17 cellular contexts compared by ENCODE assay signal in the genomic region with DNA sequence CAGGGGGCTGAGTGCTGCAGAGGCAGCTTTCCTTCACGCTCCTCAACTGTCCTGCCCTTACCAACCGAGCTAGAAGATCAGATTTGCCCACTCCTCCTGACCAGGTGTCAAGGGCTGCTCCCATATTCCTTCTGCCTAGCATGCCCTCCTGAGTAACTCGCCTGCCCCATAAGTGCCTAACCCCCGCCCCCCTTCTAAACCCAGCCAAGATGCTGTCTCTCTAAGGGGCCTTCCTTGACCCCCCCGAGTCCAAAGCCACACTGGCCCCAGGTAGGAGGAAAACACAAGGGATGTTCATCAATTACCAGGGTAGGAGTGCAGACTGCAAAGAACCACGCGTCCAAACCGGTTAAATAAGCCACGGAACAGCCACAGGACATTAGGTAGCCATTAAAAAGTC. TPM values are rescaled to one million over a fixed set of nuclear protein-coding genes. Genes with fewer than 3 reads are reported as not detected.
DNase-seq lines count a peak whose midpoint lies in the region; ATAC-seq and TF ChIP-seq lines count a peak whose summit lies in the region.
"Had no signal": no experiment of that assay in that cellular context is flagged by ENCODE, and none has a peak within 500 bp of the region (broad histone marks: within the 10 kb centered on the region; RNA-seq: fewer than 3 reads in every experiment).

No MANE protein-coding gene starts in this region.

- intact Hi-C loops in left ventricle myocardium inferior (cut with micrococcal nuclease): no loop called here
- intact Hi-C loops in heart right ventricle (cut with DNase I): no loop called here
- intact Hi-C loops in naive thymus-derived CD4-positive, alpha-beta T cell (cut with micrococcal nuclease): no loop called here

- no peak for TF ChIP-seq CTCF in left ventricle myocardium inferior (IDR thresholded peaks at IDR 0.05; ENCODE audit: borderline replicate concordance)
- no peak for TF ChIP-seq CTCF in heart right ventricle (IDR thresholded peaks at IDR 0.05)

- H3K36me3 ChIP-seq in left ventricle myocardium inferior: no peaks in the 10 kb centered on the region
- peaks cover 0 to 15% (median 0%) of the 10 kb centered on the region in 9 donors for H3K36me3 ChIP-seq in heart right ventricle
- H3K36me3 ChIP-seq in naive thymus-derived CD4-positive, alpha-beta T cell (ENCODE audit: control insufficient read depth in 2 of 3, insufficient read depth in 3 of 3, low read length in 3 of 3): peaks cover 0 to 7% (median 0%) of the 10 kb centered on the region in 3 experiments
- H3K36me3 ChIP-seq in subcutaneous abdominal adipose tissue (ENCODE audit: control insufficient read depth in 5 of 5, insufficient read depth in 5 of 5, low read length in 5 of 5): peaks cover 0 to 11% (median 3%) of the 10 kb centered on the region in 5 donors
- H3K36me3 ChIP-seq: MG63, suprapubic skin had no signal

- WGBS in heart right ventricle, 2 donors: 92% methylated on average over 9 of the region's 9 CpGs

- H3K27ac ChIP-seq in left ventricle myocardium inferior (replicated peaks): peak overlapping the region; percentile 88
- H3K27ac ChIP-seq in heart right ventricle: peak overlapping the region in 3 of 10 donors; percentile 39 to 63 (median 59)
- H3K27ac ChIP-seq in naive thymus-derived CD4-positive, alpha-beta T cell (ENCODE audit: low read depth, low read length): peak overlapping the region; percentile 93
- H3K27ac ChIP-seq in subcutaneous abdominal adipose tissue (ENCODE audit: low read depth, low read length): peak overlapping the region; percentile 51
- H3K27ac ChIP-seq: suprapubic skin had no signal

- H3K27me3 ChIP-seq in left ventricle myocardium inferior (ENCODE audit: low read depth) (no peaks in the 10 kb centered on the region), heart right ventricle (no peaks in the 10 kb centered on the region), subcutaneous abdominal adipose tissue (ENCODE audit: control insufficient read depth in 5 of 5, insufficient read depth in 4 of 5, low read length in 5 of 5) (no peaks in the 10 kb centered on the region)
- H3K27me3 ChIP-seq in naive thymus-derived CD4-positive, alpha-beta T cell (ENCODE audit: control insufficient read depth in 2 of 2, insufficient read depth in 2 of 2, low read length in 2 of 2): no peaks in the 10 kb centered on the region
- H3K27me3 ChIP-seq: MG63, suprapubic skin had no signal

- H3K4me3 Mint-ChIP-seq in activated CD8-positive, alpha-beta T cell treated with anti-CD3 and anti-CD28 coated beads, Interleukin-2, amount 10 ng/mL, durations not matched to agents 7 days and 5 days: no peak overlapping the region
- H3K4me3 Mint-ChIP-seq in naive thymus-derived CD4-positive, alpha-beta T cell: peak overlapping the region; percentile 24 to 97 (median 69)

- H3K27me3 Mint-ChIP-seq in activated CD8-positive, alpha-beta T cell treated with anti-CD3 and anti-CD28 coated beads, Interleukin-2, amount 10 ng/mL, durations not matched to agents 7 days and 5 days (ENCODE audit: low read depth): no peaks in the 10 kb centered on the region
- no peaks in the 10 kb centered on the region for H3K27me3 Mint-ChIP-seq in naive thymus-derived CD4-positive, alpha-beta T cell

- H3K4me3 ChIP-seq in left ventricle myocardium inferior: no peak overlapping the region
- H3K4me3 ChIP-seq in heart right ventricle: no peak overlapping the region
- H3K4me3 ChIP-seq in naive thymus-derived CD4-positive, alpha-beta T cell (ENCODE audit: low read length): no peak overlapping the region
- no peak overlapping the region for H3K4me3 ChIP-seq in subcutaneous abdominal adipose tissue (ENCODE audit: low read depth in 1 of 5, low read length in 5 of 5)
- H3K4me3 ChIP-seq: MG63, suprapubic skin had no signal

- in situ Hi-C loops in G401 (cut with HindIII; ENCODE audit: low sequenced_read_pairs): no loop called here

- H3K9me3 ChIP-seq in left ventricle myocardium inferior (replicated peaks): no peaks in the 10 kb centered on the region
- no peaks in the 10 kb centered on the region for H3K9me3 ChIP-seq in heart right ventricle
- no peaks in the 10 kb centered on the region for H3K9me3 ChIP-seq in naive thymus-derived CD4-positive, alpha-beta T cell (ENCODE audit: control insufficient read depth in 2 of 3, low read length in 3 of 3)
- no peaks in the 10 kb centered on the region for H3K9me3 ChIP-seq in subcutaneous abdominal adipose tissue (ENCODE audit: control insufficient read depth in 5 of 5, low read length in 5 of 5)
- H3K9me3 ChIP-seq: MG63, suprapubic skin had no signal

- peaks cover 88% of the 10 kb centered on the region for H3K36me3 Mint-ChIP-seq in activated CD8-positive, alpha-beta T cell treated with anti-CD3 and anti-CD28 coated beads, Interleukin-2, amount 10 ng/mL, durations not matched to agents 7 days and 5 days (ENCODE audit: low read depth)
- H3K36me3 Mint-ChIP-seq in naive thymus-derived CD4-positive, alpha-beta T cell: peaks cover 0 to 59% (median 39%) of the 10 kb centered on the region in 5 donors

- H3K9ac ChIP-seq in subcutaneous abdominal adipose tissue (ENCODE audit: low read length in 5 of 5): no peak overlapping the region

- H3K4me1 ChIP-seq in left ventricle myocardium inferior: peaks cover 100% of the 10 kb centered on the region
- peaks cover 26 to 94% (median 78%) of the 10 kb centered on the region in 9 donors for H3K4me1 ChIP-seq in heart right ventricle
- H3K4me1 ChIP-seq in naive thymus-derived CD4-positive, alpha-beta T cell (ENCODE audit: control insufficient read depth in 2 of 2, insufficient read depth in 2 of 2, low read length in 2 of 2): peaks cover 69 to 82% of the 10 kb centered on the region in 2 donors
- H3K4me1 ChIP-seq in subcutaneous abdominal adipose tissue (ENCODE audit: control insufficient read depth in 5 of 5, insufficient read depth in 5 of 5, low read length in 5 of 5): peaks cover 28 to 84% (median 76%) of the 10 kb centered on the region in 5 donors

- no peak for DNase-seq in left ventricle myocardium inferior
- no peak for DNase-seq in heart right ventricle
- no peak for DNase-seq in activated CD8-positive, alpha-beta T cell treated with anti-CD3 and anti-CD28 coated beads, Interleukin-2, amount 10 ng/mL, durations not matched to agents 7 days and 5 days
- no peak for DNase-seq in naive thymus-derived CD4-positive, alpha-beta T cell
- no peak for DNase-seq in cerebellar cortex (ENCODE audit: low spot score)
- no peak for DNase-seq in G401 (ENCODE audit: low spot score)
- DNase-seq: activated CD4-positive, alpha-beta T cell treated with anti-CD3 and anti-CD28 coated beads for 1 hour; amniotic stem cell; central memory CD4-positive, alpha-beta T cell; effector CD4-positive, alpha-beta T cell; islet precursor cell; MG63; NCI-H187; right cardiac atrium had no signal

- peaks cover 85% of the 10 kb centered on the region for H3K4me1 Mint-ChIP-seq in activated CD8-positive, alpha-beta T cell treated with anti-CD3 and anti-CD28 coated beads, Interleukin-2, amount 10 ng/mL, durations not matched to agents 7 days and 5 days (ENCODE audit: low read depth)
- peaks cover 73 to 89% (median 86%) of the 10 kb centered on the region in 7 donors for H3K4me1 Mint-ChIP-seq in naive thymus-derived CD4-positive, alpha-beta T cell

- CTCF ChIA-PET in activated CD8-positive, alpha-beta T cell treated with anti-CD3 and anti-CD28 coated beads, Interleukin-2, amount 10 ng/mL, durations not matched to agents 7 days and 5 days (lab: Charles Lee): interaction anchor here (11.9 kb wide), 1 partner anchor 20 kb away, joined by 133 read pairs; no protein-coding TSS in a partner anchor
- CTCF ChIA-PET in naive thymus-derived CD4-positive, alpha-beta T cell (lab: Charles Lee): interaction anchor here (0.6 kb wide), 1 partner anchor 548 kb away, joined by 3 read pairs; no protein-coding TSS in a partner anchor

- H3K9me3 Mint-ChIP-seq in activated CD8-positive, alpha-beta T cell treated with anti-CD3 and anti-CD28 coated beads, Interleukin-2, amount 10 ng/mL, durations not matched to agents 7 days and 5 days (ENCODE audit: insufficient read depth): no peaks in the 10 kb centered on the region
- H3K9me3 Mint-ChIP-seq in naive thymus-derived CD4-positive, alpha-beta T cell: no peaks in the 10 kb centered on the region

- peak overlapping the region; percentile 83 for H3K27ac Mint-ChIP-seq in activated CD8-positive, alpha-beta T cell treated with anti-CD3 and anti-CD28 coated beads, Interleukin-2, amount 10 ng/mL, durations not matched to agents 7 days and 5 days
- H3K27ac Mint-ChIP-seq in naive thymus-derived CD4-positive, alpha-beta T cell: peak overlapping the region in 8 of 9 donors; percentile 90 to 98 (median 98)

- POLR2A ChIA-PET in activated CD8-positive, alpha-beta T cell treated with anti-CD3 and anti-CD28 coated beads, Interleukin-2, amount 10 ng/mL, durations not matched to agents 7 days and 5 days (lab: Charles Lee): no interaction called here
- POLR2A ChIA-PET in naive thymus-derived CD4-positive, alpha-beta T cell (lab: Charles Lee): interaction anchor here (1.3 to 6.9 kb wide), 4 partner anchors 10 to 77 kb away, joined by 3 to 44 read pairs (median 7); no protein-coding TSS in a partner anchor

- ATAC-seq in heart right ventricle (no peak), GM21367 (IDR thresholded peaks at IDR 0.05; ENCODE audit: unreplicated experiment) (no peak)
- ATAC-seq in activated CD8-positive, alpha-beta T cell treated with anti-CD3 and anti-CD28 coated beads, Interleukin-2, amount 10 ng/mL, durations not matched to agents 7 days and 5 days: no peak
- ATAC-seq in naive thymus-derived CD4-positive, alpha-beta T cell: no peak
- ATAC-seq: right cardiac atrium had no signal

RNA-seq across cellular contexts. Expression of a gene that starts 4.8 kb away (rescaled TPM):
- total RNA-seq in left ventricle myocardium inferior: 167 TPM
- 100 to 1,000 TPM in 7 of 10 donors, 10 to 100 TPM in 3; 74.9 to 172 (median 104) TPM for total RNA-seq in heart right ventricle
- polyA plus RNA-seq in heart right ventricle: 100 to 1,000 TPM in 1 of 2 donors, 10 to 100 TPM in 1; 50.8 to 191 TPM
- total RNA-seq in activated CD8-positive, alpha-beta T cell treated with anti-CD3 and anti-CD28 coated beads, Interleukin-2, amount 10 ng/mL, durations not matched to agents 7 days and 5 days: 10 to 100 TPM; 87.6 to 92.7 TPM
- total RNA-seq in naive thymus-derived CD4-positive, alpha-beta T cell: 100 to 1,000 TPM in 1 of 5 experiments, 10 to 100 TPM in 4; 63.6 to 104 (median 94.1) TPM
- 100 to 1,000 TPM in 1 of 2 donors, 10 to 100 TPM in 1; 70.4 to 112 TPM for polyA plus RNA-seq in naive thymus-derived CD4-positive, alpha-beta T cell
- 3.9 and 7.0 TPM in 2 replicates for total RNA-seq in G401 (2014; rRNA removed; shearing (Covaris generic))

RNA-seq across cellular contexts. Expression of a gene that starts 33.8 kb away (rescaled TPM):
- 35.4 TPM for total RNA-seq in left ventricle myocardium inferior
- total RNA-seq in heart right ventricle: 10 to 100 TPM; 30.5 to 47.1 (median 36.5) TPM
- 10 to 100 TPM; 18.1 to 19.9 TPM for polyA plus RNA-seq in heart right ventricle
- total RNA-seq in activated CD8-positive, alpha-beta T cell treated with anti-CD3 and anti-CD28 coated beads, Interleukin-2, amount 10 ng/mL, durations not matched to agents 7 days and 5 days: 10 to 100 TPM; 19.5 to 19.6 TPM
- 10 to 100 TPM; 11.1 to 45.6 (median 16.9) TPM for total RNA-seq in naive thymus-derived CD4-positive, alpha-beta T cell
- 1 to 10 TPM; 5.0 to 5.4 TPM for polyA plus RNA-seq in naive thymus-derived CD4-positive, alpha-beta T cell
- total RNA-seq in G401 (2014; rRNA removed; shearing (Covaris generic)): 35.0 and 39.8 TPM in 2 replicates
